ENCODE assay signal across 28 cellular contexts in the genomic region with DNA sequence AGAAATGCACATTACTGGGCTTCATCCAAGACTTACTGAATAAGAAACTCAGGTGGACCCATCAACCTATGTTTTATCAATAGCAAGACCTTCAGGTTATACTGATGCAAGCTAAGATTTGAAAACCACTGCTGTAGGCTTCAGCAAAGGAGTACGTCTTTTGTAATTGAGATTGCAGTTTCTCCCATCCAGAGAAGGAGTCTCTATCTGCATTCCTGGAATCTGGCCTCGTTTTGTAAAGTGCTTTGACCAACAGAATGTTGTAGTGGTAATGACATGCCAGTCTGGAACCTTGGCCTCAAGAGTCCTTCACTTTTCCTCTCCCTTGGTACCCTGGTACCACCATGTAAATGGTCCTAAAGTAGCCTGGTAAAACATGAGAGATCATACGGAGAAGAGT. TPM values are rescaled to one million over a fixed set of nuclear protein-coding genes. Genes with fewer than 3 reads are reported as not detected.
DNase-seq lines count a peak whose midpoint lies in the region; ATAC-seq, FAIRE-seq and TF ChIP-seq lines count a peak whose summit lies in the region.
"Had no signal": no experiment of that assay in that cellular context is flagged by ENCODE, and none has a peak within 500 bp of the region (broad histone marks: within the 10 kb centered on the region; RNA-seq: fewer than 3 reads in every experiment).

No MANE protein-coding gene starts in this region.

- no peak overlapping the region for H3K4me3 Mint-ChIP-seq in WTC11
- no peak overlapping the region for H3K4me3 Mint-ChIP-seq in activated CD4-positive, alpha-beta memory T cell treated with anti-CD3 and anti-CD28 coated beads, Interleukin-2, amount 10 ng/mL, durations not matched to agents 7 days and 5 days
- H3K4me3 Mint-ChIP-seq: CD14-positive monocyte; CD4-positive, alpha-beta memory T cell; CD4-positive, CD25-positive, alpha-beta regulatory T cell; CD8-positive, alpha-beta memory T cell had no signal

- no peak overlapping the region for H3K4me2 ChIP-seq in H1 (ENCODE audit: insufficient read depth in 1 of 2, low read depth in 2 of 2, low read length in 2 of 2)
- H3K4me2 ChIP-seq: BLaER1 had no signal

- no peak overlapping the region for H4K91ac ChIP-seq in H1 (replicated peaks; ENCODE audit: insufficient read length, low read length)

- no peak overlapping the region for H4K8ac ChIP-seq in H1 (ENCODE audit: extremely low read depth, insufficient read depth, low read length)

- no peaks in the 10 kb centered on the region for H3K79me2 ChIP-seq in H1 (ENCODE audit: control insufficient read depth in 1 of 2, insufficient read depth in 2 of 2, low read length in 2 of 2)

- peaks cover 6% of the 10 kb centered on the region for H3K4me1 Mint-ChIP-seq in WTC11
- no peaks in the 10 kb centered on the region for H3K4me1 Mint-ChIP-seq in activated CD4-positive, alpha-beta memory T cell treated with anti-CD3 and anti-CD28 coated beads, Interleukin-2, amount 10 ng/mL, durations not matched to agents 7 days and 5 days
- H3K4me1 Mint-ChIP-seq: CD14-positive monocyte; CD4-positive, alpha-beta memory T cell; CD4-positive, CD25-positive, alpha-beta regulatory T cell; CD8-positive, alpha-beta memory T cell had no signal

- peaks cover 22% of the 10 kb centered on the region for H3K9me3 Mint-ChIP-seq in WTC11
- H3K9me3 Mint-ChIP-seq in activated CD4-positive, alpha-beta memory T cell treated with anti-CD3 and anti-CD28 coated beads, Interleukin-2, amount 10 ng/mL, durations not matched to agents 7 days and 5 days: peaks cover 14% of the 10 kb centered on the region

- no peak for TF ChIP-seq RAD21 in H1 (IDR thresholded peaks at IDR 0.05 in 1 of 2, conservative IDR thresholded peaks at IDR 0.05 in 1 of 2; ENCODE audit: low read depth in 2 of 2, low read length in 2 of 2)

- H3K27ac Mint-ChIP-seq in WTC11: peak overlapping the region; percentile 10; the same call in 1 of the 2 replicates
- H3K27ac Mint-ChIP-seq in activated CD4-positive, alpha-beta memory T cell treated with anti-CD3 and anti-CD28 coated beads, Interleukin-2, amount 10 ng/mL, durations not matched to agents 7 days and 5 days: no peak overlapping the region
- H3K27ac Mint-ChIP-seq: CD14-positive monocyte; CD4-positive, alpha-beta memory T cell; CD4-positive, CD25-positive, alpha-beta regulatory T cell had no signal

- no peak overlapping the region for H3K14ac ChIP-seq in H1 (ENCODE audit: insufficient read length)

- H3K4ac ChIP-seq in H1 (replicated peaks; ENCODE audit: insufficient read length, low read depth, low read length): no peak overlapping the region

- H3K36me3 ChIP-seq in H1 (ENCODE audit: control insufficient read depth in 2 of 4, insufficient read depth in 4 of 4, low read length in 3 of 4): no peaks in the 10 kb centered on the region
- H3K36me3 ChIP-seq: BE2C, BLaER1 had no signal

- H2AK5ac ChIP-seq in H1 (ENCODE audit: low read depth, low read length): no peak overlapping the region

- H2BK5ac ChIP-seq in H1 (ENCODE audit: low read depth, low read length): no peak overlapping the region

- FAIRE-seq in H1 (lab: Jason Lieb, UNC): peak; percentile 71
- FAIRE-seq: GM12878, GM12892, GM18507 had no signal

- H2BK12ac ChIP-seq in H1 (ENCODE audit: low read depth, low read length): no peak overlapping the region

- DNase-seq in WTC11 (ENCODE audit: low spot score): no peak
- no peak for DNase-seq in H1 (ENCODE audit: low read depth in 1 of 2, low spot score in 2 of 2)
- no peak for DNase-seq in activated CD4-positive, alpha-beta memory T cell treated with anti-CD3 and anti-CD28 coated beads, Interleukin-2, amount 10 ng/mL, durations not matched to agents 7 days and 5 days
- DNase-seq in retina: no peak
- DNase-seq: 8988T; ACHN; BE2C; C1 segment of cervical spinal cord; CD4-positive, alpha-beta memory T cell; CD4-positive, CD25-positive, alpha-beta regulatory T cell; CD8-positive, alpha-beta memory T cell; COR-L47; DMS 273 treated with DMSO at 0.1 percent for 48 hours; DMS153; DMS53; DMS79; DND-41; EL; GDM1 had no signal

- no peak overlapping the region for H4K5ac ChIP-seq in H1 (ENCODE audit: insufficient read length, low read depth, low read length)

- H3K27ac ChIP-seq in H1 (ENCODE audit: low read depth, low read length): no peak overlapping the region
- H3K27ac ChIP-seq: BLaER1 had no signal

- H3K27me3 ChIP-seq in H1 (replicated peaks in 1 of 4; ENCODE audit: control insufficient read depth in 3 of 4, extremely low read depth in 1 of 4, insufficient read depth in 3 of 4, low read length in 3 of 4): no peaks in the 10 kb centered on the region
- H3K27me3 ChIP-seq: BE2C, BLaER1 had no signal

- no peaks in the 10 kb centered on the region for H3K27me3 Mint-ChIP-seq in WTC11 (ENCODE audit: low read depth)
- no peaks in the 10 kb centered on the region for H3K27me3 Mint-ChIP-seq in activated CD4-positive, alpha-beta memory T cell treated with anti-CD3 and anti-CD28 coated beads, Interleukin-2, amount 10 ng/mL, durations not matched to agents 7 days and 5 days
- H3K27me3 Mint-ChIP-seq: CD4-positive, alpha-beta memory T cell; CD4-positive, CD25-positive, alpha-beta regulatory T cell; CD8-positive, alpha-beta memory T cell had no signal

- H2AFZ ChIP-seq in H1 (ENCODE audit: low read length): peak overlapping the region; percentile 38; the same call in 1 of the 2 replicates

- no peak overlapping the region for H2BK20ac ChIP-seq in H1 (ENCODE audit: low read length)

- ATAC-seq in WTC11 (peak; percentile 62), HG03469 (IDR thresholded peaks at IDR 0.05; ENCODE audit: unreplicated experiment) (no peak)
- ATAC-seq: GM12878 had no signal

- TF ChIP-seq POLR2A in H1 (IDR thresholded peaks at IDR 0.05; ENCODE audit: control extremely low read depth in 1 of 2, low read depth in 2 of 2, low read length in 2 of 2): no peak

- H3K18ac ChIP-seq in H1 (ENCODE audit: extremely low read depth, low read length): no peak overlapping the region

- H3K79me1 ChIP-seq in H1 (ENCODE audit: low read depth, low read length): no peaks in the 10 kb centered on the region

- H3K56ac ChIP-seq in H1 (replicated peaks; ENCODE audit: insufficient read length, low read depth, low read length): no peak overlapping the region

- H3K23me2 ChIP-seq in H1 (ENCODE audit: low read depth, low read length): no peaks in the 10 kb centered on the region

- TF ChIP-seq CTCF in WTC11 (IDR thresholded peaks at IDR 0.05): no peak
- TF ChIP-seq CTCF in H1 (IDR thresholded peaks at IDR 0.05; ENCODE audit: control extremely low read depth in 1 of 3, insufficient read depth in 1 of 3, low read depth in 1 of 3, low read length in 3 of 3): no peak

- H2BK120ac ChIP-seq in H1 (replicated peaks; ENCODE audit: low read depth, low read length): no peak overlapping the region

- H3K9me3 ChIP-seq in H1 (ENCODE audit: insufficient read depth in 2 of 2, low read depth in 1 of 2, low read length in 1 of 2): no peaks in the 10 kb centered on the region; a peak in 1 of 4 replicates
- H3K9me3 ChIP-seq: BE2C, BLaER1 had no signal

- no peak overlapping the region for H2BK15ac ChIP-seq in H1 (ENCODE audit: low read length)

- H3K4me1 ChIP-seq in H1 (replicated peaks in 1 of 4; ENCODE audit: control insufficient read depth in 3 of 4, insufficient read depth in 4 of 4, low read length in 3 of 4): peaks cover 0 to 4% (median 1%) of the 10 kb centered on the region in 4 experiments; a peak in 1 of 7 replicates
- H3K4me1 ChIP-seq: BE2C, BLaER1 had no signal

- H3K36me3 Mint-ChIP-seq in WTC11: peaks cover under 1% of the 10 kb centered on the region
- no peaks in the 10 kb centered on the region for H3K36me3 Mint-ChIP-seq in activated CD4-positive, alpha-beta memory T cell treated with anti-CD3 and anti-CD28 coated beads, Interleukin-2, amount 10 ng/mL, durations not matched to agents 7 days and 5 days (ENCODE audit: low read depth)
- H3K36me3 Mint-ChIP-seq: CD14-positive monocyte; CD4-positive, alpha-beta memory T cell; CD4-positive, CD25-positive, alpha-beta regulatory T cell; CD8-positive, alpha-beta memory T cell had no signal

- no peak overlapping the region for H3K23ac ChIP-seq in H1 (ENCODE audit: insufficient read length)

- 65% methylated on average over 3 of the region's 3 CpGs; no CpG with 5 or more reads in 1 of the 2 experiments for WGBS in H1 (ENCODE audit: extremely low coverage in 1 of 2, insufficient coverage in 1 of 2, insufficient read length in 1 of 2, insufficient replicate concordance in 2 of 2, low coverage in 1 of 2, low lambda C conversion rate in 2 of 2, missing lambda C conversion rate in 1 of 2), 2 experiments

- H3K4me3 ChIP-seq in H1 (ENCODE audit: extremely low read depth in 1 of 4, insufficient read depth in 2 of 4, low read depth in 3 of 4, low read length in 4 of 4): no peak overlapping the region
- H3K4me3 ChIP-seq: BLaER1, GM12878 had no signal

- CTCF ChIA-PET in WTC11 (lab: Charles Lee) (no interaction called here), H1 (lab: Charles Lee; ENCODE audit: partially characterized antibody) (interaction anchor here (1.3 kb wide), 1 partner anchor 18 kb away, joined by 3 read pairs; no protein-coding TSS in a partner anchor)
- CTCF ChIA-PET in activated CD4-positive, alpha-beta memory T cell treated with anti-CD3 and anti-CD28 coated beads, Interleukin-2, amount 10 ng/mL, durations not matched to agents 7 days and 5 days (lab: Charles Lee): no interaction called here

- no peak for TF ChIP-seq EP300 in H1 (IDR thresholded peaks at IDR 0.05; ENCODE audit: borderline replicate concordance in 1 of 2, low read depth in 2 of 2, low read length in 2 of 2)

- POLR2A ChIA-PET in WTC11 (lab: Charles Lee) (no interaction called here), H1 (lab: Charles Lee; ENCODE audit: partially characterized antibody) (no interaction called here)
- POLR2A ChIA-PET in activated CD4-positive, alpha-beta memory T cell treated with anti-CD3 and anti-CD28 coated beads, Interleukin-2, amount 10 ng/mL, durations not matched to agents 7 days and 5 days (lab: Charles Lee): no interaction called here

- no peak overlapping the region for H3K9ac ChIP-seq in H1 (replicated peaks in 1 of 4; ENCODE audit: extremely low read depth in 1 of 4, low read depth in 3 of 4, low read length in 3 of 4)
- H3K9ac ChIP-seq: BLaER1 had no signal

- no peaks in the 10 kb centered on the region for H4K20me1 ChIP-seq in H1 (replicated peaks in 1 of 2; ENCODE audit: control insufficient read depth in 1 of 2, insufficient read depth in 2 of 2, low read length in 2 of 2)
- H4K20me1 ChIP-seq: BLaER1 had no signal

RNA-seq across cellular contexts. Expression of gene ELAVL2, which starts 32.2 kb away (rescaled TPM):
- total RNA-seq in WTC11 (2021): 22.8 to 35.9 TPM (median 26.7 TPM) in 3 replicates
- total RNA-seq in H1 (2021; fragmentation: NEBNext Ultra II Directional; extraction: Animal tissue kit (Norgen Biotek cat#: 25700)): 20.9 and 21.9 TPM in 2 replicates
- polyA plus RNA-seq in H1 (2011; rRNA removed): 2.4 and 4.9 TPM in 2 replicates
- 5.2 TPM for polyA plus RNA-seq in H1 (2011; cell fraction: cytosol; rRNA removed)
- polyA plus RNA-seq in H1 (2011; cell fraction: nucleus; rRNA removed): 3.9 TPM
- 5.7 to 12.7 TPM (median 7.2 TPM) in 4 replicates for polyA plus RNA-seq in H1 (2012, experiment 1 of 2)
- polyA plus RNA-seq in H1 (2012, experiment 2 of 2): 0.77 TPM
- 20.2 TPM for polyA plus RNA-seq in H1 (2013, experiment 1 of 2)
- polyA plus RNA-seq in H1 (2013, experiment 2 of 2): 19.6 TPM
- polyA minus RNA-seq in H1 (2011; rRNA and poly(A)+ RNA removed): 24.1 and 41.8 TPM in 2 replicates
- polyA minus RNA-seq in H1 (2011; cell fraction: cytosol; rRNA and poly(A)+ RNA removed): 8.0 TPM
- 70.2 TPM for polyA minus RNA-seq in H1 (2011; cell fraction: nucleus; rRNA and poly(A)+ RNA removed)
- not detected for total RNA-seq in activated CD4-positive, alpha-beta memory T cell treated with anti-CD3 and anti-CD28 coated beads, Interleukin-2, amount 10 ng/mL, durations not matched to agents 7 days and 5 days
- total RNA-seq: A673; CD4-positive, alpha-beta memory T cell; CD4-positive, CD25-positive, alpha-beta regulatory T cell; CD8-positive, alpha-beta memory T cell; Daoy; G401 had no signal
- polyA plus RNA-seq: CD14-positive monocyte; CD4-positive, alpha-beta memory T cell; CD4-positive, CD25-positive, alpha-beta regulatory T cell; CD8-positive, alpha-beta memory T cell had no signal

Comparison
In these comparisons a context has a peak if more than half of its experiments do, and no peak if none do; other contexts are left out.
1. RNA of gene ELAVL2, which starts 32.2 kb away (total RNA-seq): 22.8 to 35.9 TPM in WTC11 and 20.9 to 21.9 TPM in H1; not detected in activated CD4-positive, alpha-beta memory T cell treated with anti-CD3 and anti-CD28 coated beads, Interleukin-2, amount 10 ng/mL, durations not matched to agents 7 days and 5 days; every median in the first group is over 10 times any median in the second.
2. Of the 9 proteins assayed by ChIP-seq in both WTC11 and H1: peak only in WTC11: none; only in H1: TEAD4; in both: none; in neither: 8.